ENCODE assay signal across 1 cellular context in the genomic region with DNA sequence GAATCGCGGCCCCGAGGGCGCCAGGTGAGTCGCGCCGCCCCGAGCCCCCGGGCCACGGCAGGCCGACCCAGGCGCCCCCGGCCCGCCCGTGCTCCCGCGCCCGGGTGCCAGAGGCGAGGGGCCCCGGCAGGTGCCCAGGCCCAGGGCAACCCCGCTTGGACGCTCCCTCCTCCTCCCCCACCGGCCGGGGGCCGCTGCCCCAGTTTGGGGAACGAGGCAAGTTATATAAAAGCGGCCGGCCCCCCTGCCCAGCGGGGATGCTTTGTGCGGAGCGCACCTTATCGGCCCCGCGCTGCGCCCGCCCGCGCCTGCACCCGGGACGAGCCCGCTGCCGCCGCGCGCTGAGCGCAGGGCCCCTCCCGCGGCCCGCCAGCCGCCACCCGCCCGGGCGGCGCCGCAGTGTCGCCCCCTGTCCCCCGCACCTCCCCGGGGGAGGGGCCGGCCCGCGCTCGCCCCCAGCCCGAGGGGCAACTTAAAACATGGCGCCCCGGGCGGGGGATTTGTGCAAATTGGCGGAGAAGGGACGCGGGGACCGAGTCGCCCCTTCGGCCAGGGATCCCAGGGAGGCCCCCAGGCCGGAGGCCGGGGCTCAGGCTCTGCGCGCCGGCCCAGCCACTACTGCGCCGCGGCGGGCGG.
TF ChIP-seq lines count a peak whose summit lies in the region.

No MANE protein-coding gene starts in this region.

TF ChIP-seq in H1, 55 proteins besides CTCF, POLR2A, EP300 and RAD21:
- TF ChIP-seq, protein P1, sequence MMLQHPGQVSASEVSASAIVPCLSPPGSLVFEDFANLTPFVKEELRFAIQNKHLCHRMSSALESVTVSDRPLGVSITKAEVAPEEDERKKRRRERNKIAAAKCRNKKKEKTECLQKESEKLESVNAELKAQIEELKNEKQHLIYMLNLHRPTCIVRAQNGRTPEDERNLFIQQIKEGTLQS (IDR thresholded peaks at IDR 0.05; ENCODE audit: insufficient read depth, low read depth, low read length) = no peak
- no peak for TF ChIP-seq RNF2 (IDR thresholded peaks at IDR 0.05; ENCODE audit: borderline replicate concordance, low read depth, low read length, missing control alignments, poor library complexity, severe bottlenecking)
- TF ChIP-seq HDAC6 (IDR thresholded peaks at IDR 0.05; ENCODE audit: low read depth, low read length) = no peak
- TF ChIP-seq TAF7 (optimal IDR thresholded peaks at IDR 0.05; ENCODE audit: borderline replicate concordance, low read depth, low read length) = no peak
- TF ChIP-seq MAFK (IDR thresholded peaks at IDR 0.05; ENCODE audit: low read depth, low read length) = no peak
- no peak for TF ChIP-seq CREB1 (IDR thresholded peaks at IDR 0.05)
- TF ChIP-seq SIN3A (conservative IDR thresholded peaks at IDR 0.05 in 1 of 2, IDR thresholded peaks at IDR 0.05 in 1 of 2; ENCODE audit: low read depth in 1 of 2, low read length in 2 of 2) = no peak
- TF ChIP-seq CTBP2 (IDR thresholded peaks at IDR 0.05; ENCODE audit: borderline replicate concordance, insufficient read depth, insufficient read length, low read length) = no peak
- TF ChIP-seq KDM5A (IDR thresholded peaks at IDR 0.05; ENCODE audit: low read length) = no peak
- TF ChIP-seq RFX5 (IDR thresholded peaks at IDR 0.05; ENCODE audit: borderline replicate concordance, low read depth, low read length) = no peak
- TF ChIP-seq, protein P2, sequence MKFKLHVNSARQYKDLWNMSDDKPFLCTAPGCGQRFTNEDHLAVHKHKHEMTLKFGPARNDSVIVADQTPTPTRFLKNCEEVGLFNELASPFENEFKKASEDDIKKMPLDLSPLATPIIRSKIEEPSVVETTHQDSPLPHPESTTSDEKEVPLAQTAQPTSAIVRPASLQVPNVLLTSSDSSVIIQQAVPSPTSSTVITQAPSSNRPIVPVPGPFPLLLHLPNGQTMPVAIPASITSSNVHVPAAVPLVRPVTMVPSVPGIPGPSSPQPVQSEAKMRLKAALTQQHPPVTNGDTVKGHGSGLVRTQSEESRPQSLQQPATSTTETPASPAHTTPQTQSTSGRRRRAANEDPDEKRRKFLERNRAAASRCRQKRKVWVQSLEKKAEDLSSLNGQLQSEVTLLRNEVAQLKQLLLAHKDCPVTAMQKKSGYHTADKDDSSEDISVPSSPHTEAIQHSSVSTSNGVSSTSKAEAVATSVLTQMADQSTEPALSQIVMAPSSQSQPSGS (IDR thresholded peaks at IDR 0.05; ENCODE audit: low read length) = no peak
- no peak for TF ChIP-seq ASH2L (IDR thresholded peaks at IDR 0.05; ENCODE audit: low read length)
- TF ChIP-seq SP4 (IDR thresholded peaks at IDR 0.05; ENCODE audit: low read length) = no peak
- TF ChIP-seq JUND (IDR thresholded peaks at IDR 0.05; ENCODE audit: low read length) = no peak
- TF ChIP-seq TBP (IDR thresholded peaks at IDR 0.05; ENCODE audit: low read depth, low read length) = no peak
- TF ChIP-seq PHF8 (conservative IDR thresholded peaks at IDR 0.05; ENCODE audit: low read depth, low read length) = peak; percentile 52; the same call in 1 of the 2 replicates
- TF ChIP-seq CHD2 (IDR thresholded peaks at IDR 0.05; ENCODE audit: low read length) = no peak
- no peak for TF ChIP-seq EZH2 (IDR thresholded peaks at IDR 0.05; ENCODE audit: low read depth, low read length, severe bottlenecking)
- TF ChIP-seq NRF1 (IDR thresholded peaks at IDR 0.05; ENCODE audit: low read depth, low read length) = no peak
- TF ChIP-seq CBX5 (IDR thresholded peaks at IDR 0.05; ENCODE audit: low read depth, low read length) = no peak
- TF ChIP-seq, protein P3, sequence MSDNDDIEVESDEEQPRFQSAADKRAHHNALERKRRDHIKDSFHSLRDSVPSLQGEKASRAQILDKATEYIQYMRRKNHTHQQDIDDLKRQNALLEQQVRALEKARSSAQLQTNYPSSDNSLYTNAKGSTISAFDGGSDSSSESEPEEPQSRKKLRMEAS (IDR thresholded peaks at IDR 0.05) = no peak
- no peak for TF ChIP-seq EGR1 (IDR thresholded peaks at IDR 0.05; ENCODE audit: borderline replicate concordance, low read depth, low read length)
- no peak for TF ChIP-seq POU5F1 (IDR thresholded peaks at IDR 0.05; ENCODE audit: low read depth, low read length)
- no peak for TF ChIP-seq FOSL1 (IDR thresholded peaks at IDR 0.05; ENCODE audit: insufficient read depth, low read depth, low read length)
- no peak for TF ChIP-seq CBX8 (IDR thresholded peaks at IDR 0.05; ENCODE audit: borderline replicate concordance, low read depth, low read length)
- no peak for TF ChIP-seq SAP30 (IDR thresholded peaks at IDR 0.05; ENCODE audit: insufficient read depth, insufficient replicate concordance, low read length)
- 0 out of 4 replicates have a peak, but pooled peaks of 1 of the 2 experiments have one; percentile 4 for TF ChIP-seq HDAC2 (IDR thresholded peaks at IDR 0.05; ENCODE audit: borderline replicate concordance in 1 of 2, low read depth in 2 of 2, low read length in 2 of 2)
- no peak for TF ChIP-seq BCL11A (IDR thresholded peaks at IDR 0.05; ENCODE audit: low read depth in 2 of 2, low read length in 2 of 2)
- TF ChIP-seq CEBPB (IDR thresholded peaks at IDR 0.05; ENCODE audit: low read depth, low read length) = no peak
- peak; percentile 51 for TF ChIP-seq KDM4A (IDR thresholded peaks at IDR 0.05; ENCODE audit: low read depth, low read length, severe bottlenecking)
- 0 out of 2 replicates have a peak, but pooled peaks have one; percentile 4 for TF ChIP-seq TAF1 (IDR thresholded peaks at IDR 0.05; ENCODE audit: low read depth, low read length)
- TF ChIP-seq GABPA (IDR thresholded peaks at IDR 0.05; ENCODE audit: borderline replicate concordance, insufficient read depth, low read length) = no peak
- TF ChIP-seq JUN (IDR thresholded peaks at IDR 0.05; ENCODE audit: low read depth, low read length) = no peak
- TF ChIP-seq CHD1 (IDR thresholded peaks at IDR 0.05; ENCODE audit: low read depth, low read length) = no peak
- TF ChIP-seq SRF (IDR thresholded peaks at IDR 0.05; ENCODE audit: low read depth, low read length) = no peak
- no peak for TF ChIP-seq GTF2F1 (IDR thresholded peaks at IDR 0.05; ENCODE audit: borderline replicate concordance, low read depth, low read length)
- no peak for TF ChIP-seq TCF12 (IDR thresholded peaks at IDR 0.05; ENCODE audit: low read depth, low read length)
- no peak for TF ChIP-seq POLR2AphosphoS5 (IDR thresholded peaks at IDR 0.05; ENCODE audit: low read depth, low read length)
- TF ChIP-seq, protein P4, sequence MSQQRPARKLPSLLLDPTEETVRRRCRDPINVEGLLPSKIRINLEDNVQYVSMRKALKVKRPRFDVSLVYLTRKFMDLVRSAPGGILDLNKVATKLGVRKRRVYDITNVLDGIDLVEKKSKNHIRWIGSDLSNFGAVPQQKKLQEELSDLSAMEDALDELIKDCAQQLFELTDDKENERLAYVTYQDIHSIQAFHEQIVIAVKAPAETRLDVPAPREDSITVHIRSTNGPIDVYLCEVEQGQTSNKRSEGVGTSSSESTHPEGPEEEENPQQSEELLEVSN (IDR thresholded peaks at IDR 0.05) = no peak
- no peak for TF ChIP-seq ZNF274 (IDR thresholded peaks at IDR 0.05; ENCODE audit: borderline replicate concordance, extremely low read depth, low read length)
- TF ChIP-seq, protein P5, sequence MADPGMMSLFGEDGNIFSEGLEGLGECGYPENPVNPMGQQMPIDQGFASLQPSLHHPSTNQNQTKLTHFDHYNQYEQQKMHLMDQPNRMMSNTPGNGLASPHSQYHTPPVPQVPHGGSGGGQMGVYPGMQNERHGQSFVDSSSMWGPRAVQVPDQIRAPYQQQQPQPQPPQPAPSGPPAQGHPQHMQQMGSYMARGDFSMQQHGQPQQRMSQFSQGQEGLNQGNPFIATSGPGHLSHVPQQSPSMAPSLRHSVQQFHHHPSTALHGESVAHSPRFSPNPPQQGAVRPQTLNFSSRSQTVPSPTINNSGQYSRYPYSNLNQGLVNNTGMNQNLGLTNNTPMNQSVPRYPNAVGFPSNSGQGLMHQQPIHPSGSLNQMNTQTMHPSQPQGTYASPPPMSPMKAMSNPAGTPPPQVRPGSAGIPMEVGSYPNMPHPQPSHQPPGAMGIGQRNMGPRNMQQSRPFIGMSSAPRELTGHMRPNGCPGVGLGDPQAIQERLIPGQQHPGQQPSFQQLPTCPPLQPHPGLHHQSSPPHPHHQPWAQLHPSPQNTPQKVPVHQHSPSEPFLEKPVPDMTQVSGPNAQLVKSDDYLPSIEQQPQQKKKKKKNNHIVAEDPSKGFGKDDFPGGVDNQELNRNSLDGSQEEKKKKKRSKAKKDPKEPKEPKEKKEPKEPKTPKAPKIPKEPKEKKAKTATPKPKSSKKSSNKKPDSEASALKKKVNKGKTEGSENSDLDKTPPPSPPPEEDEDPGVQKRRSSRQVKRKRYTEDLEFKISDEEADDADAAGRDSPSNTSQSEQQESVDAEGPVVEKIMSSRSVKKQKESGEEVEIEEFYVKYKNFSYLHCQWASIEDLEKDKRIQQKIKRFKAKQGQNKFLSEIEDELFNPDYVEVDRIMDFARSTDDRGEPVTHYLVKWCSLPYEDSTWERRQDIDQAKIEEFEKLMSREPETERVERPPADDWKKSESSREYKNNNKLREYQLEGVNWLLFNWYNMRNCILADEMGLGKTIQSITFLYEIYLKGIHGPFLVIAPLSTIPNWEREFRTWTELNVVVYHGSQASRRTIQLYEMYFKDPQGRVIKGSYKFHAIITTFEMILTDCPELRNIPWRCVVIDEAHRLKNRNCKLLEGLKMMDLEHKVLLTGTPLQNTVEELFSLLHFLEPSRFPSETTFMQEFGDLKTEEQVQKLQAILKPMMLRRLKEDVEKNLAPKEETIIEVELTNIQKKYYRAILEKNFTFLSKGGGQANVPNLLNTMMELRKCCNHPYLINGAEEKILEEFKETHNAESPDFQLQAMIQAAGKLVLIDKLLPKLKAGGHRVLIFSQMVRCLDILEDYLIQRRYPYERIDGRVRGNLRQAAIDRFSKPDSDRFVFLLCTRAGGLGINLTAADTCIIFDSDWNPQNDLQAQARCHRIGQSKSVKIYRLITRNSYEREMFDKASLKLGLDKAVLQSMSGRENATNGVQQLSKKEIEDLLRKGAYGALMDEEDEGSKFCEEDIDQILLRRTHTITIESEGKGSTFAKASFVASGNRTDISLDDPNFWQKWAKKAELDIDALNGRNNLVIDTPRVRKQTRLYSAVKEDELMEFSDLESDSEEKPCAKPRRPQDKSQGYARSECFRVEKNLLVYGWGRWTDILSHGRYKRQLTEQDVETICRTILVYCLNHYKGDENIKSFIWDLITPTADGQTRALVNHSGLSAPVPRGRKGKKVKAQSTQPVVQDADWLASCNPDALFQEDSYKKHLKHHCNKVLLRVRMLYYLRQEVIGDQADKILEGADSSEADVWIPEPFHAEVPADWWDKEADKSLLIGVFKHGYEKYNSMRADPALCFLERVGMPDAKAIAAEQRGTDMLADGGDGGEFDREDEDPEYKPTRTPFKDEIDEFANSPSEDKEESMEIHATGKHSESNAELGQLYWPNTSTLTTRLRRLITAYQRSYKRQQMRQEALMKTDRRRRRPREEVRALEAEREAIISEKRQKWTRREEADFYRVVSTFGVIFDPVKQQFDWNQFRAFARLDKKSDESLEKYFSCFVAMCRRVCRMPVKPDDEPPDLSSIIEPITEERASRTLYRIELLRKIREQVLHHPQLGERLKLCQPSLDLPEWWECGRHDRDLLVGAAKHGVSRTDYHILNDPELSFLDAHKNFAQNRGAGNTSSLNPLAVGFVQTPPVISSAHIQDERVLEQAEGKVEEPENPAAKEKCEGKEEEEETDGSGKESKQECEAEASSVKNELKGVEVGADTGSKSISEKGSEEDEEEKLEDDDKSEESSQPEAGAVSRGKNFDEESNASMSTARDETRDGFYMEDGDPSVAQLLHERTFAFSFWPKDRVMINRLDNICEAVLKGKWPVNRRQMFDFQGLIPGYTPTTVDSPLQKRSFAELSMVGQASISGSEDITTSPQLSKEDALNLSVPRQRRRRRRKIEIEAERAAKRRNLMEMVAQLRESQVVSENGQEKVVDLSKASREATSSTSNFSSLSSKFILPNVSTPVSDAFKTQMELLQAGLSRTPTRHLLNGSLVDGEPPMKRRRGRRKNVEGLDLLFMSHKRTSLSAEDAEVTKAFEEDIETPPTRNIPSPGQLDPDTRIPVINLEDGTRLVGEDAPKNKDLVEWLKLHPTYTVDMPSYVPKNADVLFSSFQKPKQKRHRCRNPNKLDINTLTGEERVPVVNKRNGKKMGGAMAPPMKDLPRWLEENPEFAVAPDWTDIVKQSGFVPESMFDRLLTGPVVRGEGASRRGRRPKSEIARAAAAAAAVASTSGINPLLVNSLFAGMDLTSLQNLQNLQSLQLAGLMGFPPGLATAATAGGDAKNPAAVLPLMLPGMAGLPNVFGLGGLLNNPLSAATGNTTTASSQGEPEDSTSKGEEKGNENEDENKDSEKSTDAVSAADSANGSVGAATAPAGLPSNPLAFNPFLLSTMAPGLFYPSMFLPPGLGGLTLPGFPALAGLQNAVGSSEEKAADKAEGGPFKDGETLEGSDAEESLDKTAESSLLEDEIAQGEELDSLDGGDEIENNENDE (IDR thresholded peaks at IDR 0.05; ENCODE audit: insufficient replicate concordance, low read length) = no peak
- no peak for TF ChIP-seq BACH1 (IDR thresholded peaks at IDR 0.05; ENCODE audit: low read length)
- peak; percentile 37; the same call in 1 of the 2 replicates for TF ChIP-seq RBBP5 (IDR thresholded peaks at IDR 0.05; ENCODE audit: borderline replicate concordance, low read depth, low read length)
- no peak for TF ChIP-seq SP2 (IDR thresholded peaks at IDR 0.05; ENCODE audit: low read length)
- TF ChIP-seq SIX5 (IDR thresholded peaks at IDR 0.05; ENCODE audit: low read depth, low read length) = no peak
- no peak for TF ChIP-seq NANOG (IDR thresholded peaks at IDR 0.05; ENCODE audit: insufficient read depth, low read depth, low read length, poor library complexity, severe bottlenecking)
- TF ChIP-seq TEAD4 (IDR thresholded peaks at IDR 0.05; ENCODE audit: low read depth, low read length) = no peak
- no peak for TF ChIP-seq KDM1A (IDR thresholded peaks at IDR 0.05; ENCODE audit: borderline replicate concordance, low read length)
- TF ChIP-seq SUZ12 (IDR thresholded peaks at IDR 0.05; ENCODE audit: low read length) = no peak
- TF ChIP-seq, protein P6, sequence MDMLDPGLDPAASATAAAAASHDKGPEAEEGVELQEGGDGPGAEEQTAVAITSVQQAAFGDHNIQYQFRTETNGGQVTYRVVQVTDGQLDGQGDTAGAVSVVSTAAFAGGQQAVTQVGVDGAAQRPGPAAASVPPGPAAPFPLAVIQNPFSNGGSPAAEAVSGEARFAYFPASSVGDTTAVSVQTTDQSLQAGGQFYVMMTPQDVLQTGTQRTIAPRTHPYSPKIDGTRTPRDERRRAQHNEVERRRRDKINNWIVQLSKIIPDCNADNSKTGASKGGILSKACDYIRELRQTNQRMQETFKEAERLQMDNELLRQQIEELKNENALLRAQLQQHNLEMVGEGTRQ (IDR thresholded peaks at IDR 0.05; ENCODE audit: low read length) = no peak
- TF ChIP-seq YY1 (IDR thresholded peaks at IDR 0.05; ENCODE audit: low read depth, low read length) = peak; percentile 52; the same call in 1 of the 2 replicates
- no peak for TF ChIP-seq BRCA1 (IDR thresholded peaks at IDR 0.05; ENCODE audit: low read depth, low read length)
